ENCODE assay signal across 17 cellular contexts in genomic region chrX:108590496-108590895, GRCh38.
"Had no signal": no experiment of that assay in that cellular context is flagged by ENCODE, and none has a peak within 500 bp of the region (broad histone marks: within the 10 kb centered on the region; RNA-seq: fewer than 3 reads in every experiment).

No MANE protein-coding gene starts in this region.

- H3K27ac ChIP-seq: ascending aorta, prostate gland, right lobe of liver, upper lobe of right lung had no signal

- H3K36me3 ChIP-seq: ascending aorta, prostate gland, right lobe of liver, upper lobe of right lung had no signal

- H3K4me3 ChIP-seq: ascending aorta, prostate gland, right lobe of liver, upper lobe of right lung had no signal

- ATAC-seq: activated T-cell treated with anti-CD3 and anti-CD28 coated beads, Interleukin-2, amount 50 U/mL, for 72 hours; effector memory CD8-positive, alpha-beta T cell; right lobe of liver; stimulated activated naive CD8-positive, alpha-beta T cell treated with anti-CD3 and anti-CD28 coated beads, Interleukin-15, Interleukin-2, amounts not matched to agents 100 U/mL and 50 U/mL, for 24 hours; T-cell; upper lobe of right lung had no signal

- DNase-seq: activated CD4-positive, alpha-beta memory T cell treated with anti-CD3 and anti-CD28 coated beads for 36 hours; activated CD4-positive, alpha-beta T cell treated with anti-CD3 and anti-CD28 coated beads for 1 hour; activated T-cell treated with anti-CD3 and anti-CD28 coated beads, Interleukin-2, amount 50 U/mL, for 72 hours; cortex of kidney; effector memory CD8-positive, alpha-beta T cell; erythroblast; glutamatergic neuron; occipital lobe; right lobe of liver; stimulated activated CD4-positive, alpha-beta T cell treated with anti-CD3 and anti-CD28 coated beads, Interleukin-12 subunit alpha, Interleukin-12 subunit beta, amount 100 ng/mL, for 4 hours; stimulated activated naive CD8-positive, alpha-beta T cell treated with anti-CD3 and anti-CD28 coated beads, Interleukin-15, Interleukin-2, amounts not matched to agents 100 U/mL and 50 U/mL, for 24 hours; T-cell; T1000; upper lobe of right lung had no signal

- FAIRE-seq: islet of Langerhans had no signal

- H3K9me3 ChIP-seq: ascending aorta, prostate gland, right lobe of liver, upper lobe of right lung had no signal

- H3K4me1 ChIP-seq: ascending aorta, prostate gland, right lobe of liver, upper lobe of right lung had no signal

- H3K27me3 ChIP-seq: ascending aorta, upper lobe of right lung had no signal
